In the genomic region with DNA sequence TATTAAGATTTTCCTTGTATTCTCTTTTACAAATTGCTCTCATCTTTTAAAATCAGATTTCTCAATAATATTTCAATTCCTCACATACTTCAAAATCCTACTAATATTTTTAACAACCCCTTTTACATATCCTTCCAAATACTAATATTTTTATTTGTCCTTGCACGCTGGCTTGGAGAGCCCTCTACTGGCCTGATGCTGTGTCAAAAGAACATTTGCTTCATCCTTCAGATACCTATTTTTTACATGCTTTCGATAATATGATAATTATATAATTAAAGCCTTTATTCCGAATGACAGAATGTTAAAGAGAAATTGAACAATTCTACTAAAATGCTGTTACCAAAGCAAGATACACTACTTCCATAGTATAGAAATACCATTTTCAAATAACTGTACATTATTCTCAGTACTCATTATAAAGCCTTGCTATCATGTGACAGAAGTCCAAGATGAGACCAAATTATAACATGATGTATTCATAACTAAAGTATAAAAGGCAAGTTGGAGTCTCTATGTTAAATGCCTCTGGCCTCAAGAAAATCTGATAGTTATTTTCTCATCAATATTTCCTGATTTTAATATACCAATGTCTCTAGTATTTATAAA, we compare ENCODE assay signal across 8 cellular contexts. TPM values are rescaled to one million over a fixed set of nuclear protein-coding genes. Genes with fewer than 3 reads are reported as not detected.
DNase-seq lines count a peak whose midpoint lies in the region; ATAC-seq and TF ChIP-seq lines count a peak whose summit lies in the region.

No MANE protein-coding gene starts in this region.

- no peak overlapping the region for H3K27ac ChIP-seq in breast epithelium
- H3K27ac ChIP-seq in neural progenitor cell = no peak overlapping the region

- CTCF ChIA-PET in MCF 10A (lab: Yijun Ruan, JAX) = interaction anchor here (3.6 kb wide), 1 partner anchor 224 kb away, joined by 45 read pairs; no protein-coding TSS in a partner anchor

- no peaks in the 10 kb centered on the region for H3K79me2 ChIP-seq in neural progenitor cell (ENCODE audit: low read depth)

- no peak overlapping the region for H3K4me3 Mint-ChIP-seq in MCF 10A (ENCODE audit: unreplicated experiment)
- no peak overlapping the region for H3K4me3 Mint-ChIP-seq in neural progenitor cell
- H3K4me3 Mint-ChIP-seq in natural killer cell treated with Interleukin-12 subunit alpha and Interleukin-12 subunit beta and Interleukin-15 and Interleukin-18, amount 100 ng/mL, for 72 hours = no peak overlapping the region
- no peak overlapping the region for H3K4me3 Mint-ChIP-seq in natural killer cell

- H3K4me2 ChIP-seq in neural progenitor cell = no peak overlapping the region

- no peaks in the 10 kb centered on the region for H3K27me3 ChIP-seq in breast epithelium
- no peaks in the 10 kb centered on the region for H3K27me3 ChIP-seq in neural progenitor cell

- H3K27me3 Mint-ChIP-seq in MCF 10A (ENCODE audit: insufficient read depth, unreplicated experiment) = no peaks in the 10 kb centered on the region
- no peaks in the 10 kb centered on the region for H3K27me3 Mint-ChIP-seq in neural progenitor cell (ENCODE audit: insufficient read depth, low read depth)
- no peaks in the 10 kb centered on the region for H3K27me3 Mint-ChIP-seq in natural killer cell treated with Interleukin-12 subunit alpha and Interleukin-12 subunit beta and Interleukin-15 and Interleukin-18, amount 100 ng/mL, for 72 hours
- H3K27me3 Mint-ChIP-seq in natural killer cell (ENCODE audit: low read depth in 2 of 2) = no peaks in the 10 kb centered on the region

- H3K4me3 ChIP-seq in breast epithelium = no peak overlapping the region
- no peak overlapping the region for H3K4me3 ChIP-seq in choroid plexus epithelial cell (ENCODE audit: low read depth, low read length)
- H3K4me3 ChIP-seq in neural progenitor cell = no peak overlapping the region

- TF ChIP-seq CTCF in MCF 10A (IDR thresholded peaks at IDR 0.05; ENCODE audit: unreplicated experiment) (peak; percentile 63), breast epithelium (IDR thresholded peaks at IDR 0.05) (no peak), choroid plexus epithelial cell (conservative IDR thresholded peaks at IDR 0.05; ENCODE audit: low read depth, low read length) (peak; percentile 89), neural progenitor cell (IDR thresholded peaks at IDR 0.05) (peak; percentile 80), natural killer cell (IDR thresholded peaks at IDR 0.05) (no peak)

- H3K36me3 Mint-ChIP-seq in MCF 10A (ENCODE audit: insufficient read depth, unreplicated experiment) (no peaks in the 10 kb centered on the region), neural progenitor cell (peaks cover 6% of the 10 kb centered on the region), natural killer cell (no peaks in the 10 kb centered on the region)
- H3K36me3 Mint-ChIP-seq in natural killer cell treated with Interleukin-12 subunit alpha and Interleukin-12 subunit beta and Interleukin-15 and Interleukin-18, amount 100 ng/mL, for 72 hours = no peaks in the 10 kb centered on the region

- H3K27ac Mint-ChIP-seq in MCF 10A (ENCODE audit: low read depth, unreplicated experiment) = no peak overlapping the region
- no peak overlapping the region for H3K27ac Mint-ChIP-seq in neural progenitor cell
- no peak overlapping the region for H3K27ac Mint-ChIP-seq in natural killer cell treated with Interleukin-12 subunit alpha and Interleukin-12 subunit beta and Interleukin-15 and Interleukin-18, amount 100 ng/mL, for 72 hours
- no peak overlapping the region for H3K27ac Mint-ChIP-seq in natural killer cell

- no peak for TF ChIP-seq POLR2A in breast epithelium (IDR thresholded peaks at IDR 0.05)

- no peaks in the 10 kb centered on the region for H3K9me3 ChIP-seq in breast epithelium
- H3K9me3 ChIP-seq in neural progenitor cell (ENCODE audit: low read depth) = no peaks in the 10 kb centered on the region

- H3K4me1 Mint-ChIP-seq in MCF 10A (ENCODE audit: insufficient read depth, unreplicated experiment) (no peaks in the 10 kb centered on the region), neural progenitor cell (no peaks in the 10 kb centered on the region), natural killer cell (peaks cover 28 to 44% of the 10 kb centered on the region in 2 donors)
- H3K4me1 Mint-ChIP-seq in natural killer cell treated with Interleukin-12 subunit alpha and Interleukin-12 subunit beta and Interleukin-15 and Interleukin-18, amount 100 ng/mL, for 72 hours (ENCODE audit: low read depth in 2 of 2) = peaks cover 15 to 19% of the 10 kb centered on the region in 2 donors

- BruUV-seq in MCF 10A (replicated peaks; lab: Mats Ljungman, UMichigan) = no TSS peak

- H3K9me3 Mint-ChIP-seq in MCF 10A (ENCODE audit: unreplicated experiment) = no peaks in the 10 kb centered on the region
- H3K9me3 Mint-ChIP-seq in neural progenitor cell = no peaks in the 10 kb centered on the region
- no peaks in the 10 kb centered on the region for H3K9me3 Mint-ChIP-seq in natural killer cell treated with Interleukin-12 subunit alpha and Interleukin-12 subunit beta and Interleukin-15 and Interleukin-18, amount 100 ng/mL, for 72 hours
- no peaks in the 10 kb centered on the region for H3K9me3 Mint-ChIP-seq in natural killer cell

- POLR2A ChIA-PET in MCF 10A (lab: Yijun Ruan, JAX) = no interaction called here

- no peak overlapping the region for H2AFZ ChIP-seq in neural progenitor cell (replicated peaks)

- H3F3A ChIP-seq in neural progenitor cell (ENCODE audit: low read depth) = no peaks in the 10 kb centered on the region

- intact Hi-C loops in MCF 10A (cut with micrococcal nuclease) (loop anchor here (1.0 to 5.0 kb wide), 7 partner anchors 42 to 667 kb away; no protein-coding TSS in a partner anchor), breast epithelium (cut with DNase I; ENCODE audit: low total_unique reads) (no loop called here), natural killer cell (cut with micrococcal nuclease) (no loop called here)

- no peaks in the 10 kb centered on the region for H4K20me1 ChIP-seq in neural progenitor cell (ENCODE audit: low read depth)

- H3K9ac ChIP-seq in neural progenitor cell = no peak overlapping the region

- H3K36me3 ChIP-seq in breast epithelium (no peaks in the 10 kb centered on the region), neural progenitor cell (no peaks in the 10 kb centered on the region)

- no peaks in the 10 kb centered on the region for H3K4me1 ChIP-seq in breast epithelium
- no peaks in the 10 kb centered on the region for H3K4me1 ChIP-seq in neural progenitor cell

- ATAC-seq in natural killer cell treated with Interleukin-12 subunit alpha and Interleukin-12 subunit beta and Interleukin-15 and Interleukin-18, amount 100 ng/mL, for 72 hours = no peak
- no peak for ATAC-seq in natural killer cell
- ATAC-seq in HG03342 (IDR thresholded peaks at IDR 0.05; ENCODE audit: unreplicated experiment) = no peak

- DNase-seq in MCF 10A (ENCODE audit: unreplicated experiment) = peak; percentile 43
- DNase-seq in breast epithelium (ENCODE audit: low spot score in 2 of 2) = no peak
- peak; percentile 52 for DNase-seq in NCI-H2196 (lab: John Stamatoyannopoulos, UW; ENCODE audit: unreplicated experiment)
- peak; percentile 76 for DNase-seq in choroid plexus epithelial cell (ENCODE audit: low read depth)
- peak; percentile 25 for DNase-seq in neural progenitor cell (ENCODE audit: low spot score)
- DNase-seq in natural killer cell treated with Interleukin-12 subunit alpha and Interleukin-12 subunit beta and Interleukin-15 and Interleukin-18, amount 100 ng/mL, for 72 hours (ENCODE audit: low spot score) = no peak
- DNase-seq in natural killer cell = no peak

RNA-seq across cellular contexts. Expression of a gene that starts 39.0 kb away (rescaled TPM):
- total RNA-seq in MCF 10A (2022) (not detected in 2 replicates), breast epithelium (1 to 10 TPM; 2.9 to 5.7 (median 4.6) TPM), neural progenitor cell (ENCODE audit: low replicate concordance) (not detected in 2 replicates), natural killer cell (not detected)
- total RNA-seq in natural killer cell treated with Interleukin-12 subunit alpha and Interleukin-12 subunit beta and Interleukin-15 and Interleukin-18, amount 100 ng/mL, for 72 hours = not detected

Comparison
In these comparisons a context has a peak if more than half of its experiments do, and no peak if none do; other contexts are left out.
1. DNase-seq: peak in MCF 10A (single experiment), NCI-H2196 (single experiment), choroid plexus epithelial cell (single experiment) and neural progenitor cell (single experiment); none in breast epithelium (0 of 2), natural killer cell treated with Interleukin-12 subunit alpha and Interleukin-12 subunit beta and Interleukin-15 and Interleukin-18, amount 100 ng/mL, for 72 hours (single experiment) and natural killer cell (single experiment).
2. CTCF ChIP-seq: peak in MCF 10A (single experiment), choroid plexus epithelial cell (single experiment) and neural progenitor cell (single experiment); none in breast epithelium (0 of 3) and natural killer cell (single experiment).